In genomic region chr14:88024252-88025086, GRCh38 we compare ENCODE assay signal across 8 cellular contexts. TPM values are rescaled to one million over a fixed set of nuclear protein-coding genes. Genes with fewer than 3 reads are reported as not detected.
DNase-seq lines count a peak whose midpoint lies in the region; ATAC-seq and TF ChIP-seq lines count a peak whose summit lies in the region.
"Not testable (repeated sequence)": the region's sequence is repeated elsewhere in the genome, so short reads cannot be mapped to it uniquely, and the experiment has no call there.

No MANE protein-coding gene starts in this region.

- H3K4me2 ChIP-seq in smooth muscle cell: peak overlapping the region; percentile 44

- H4K20me1 ChIP-seq in smooth muscle cell (ENCODE audit: low read depth): not testable (repeated sequence)

- H3K9ac ChIP-seq in smooth muscle cell (ENCODE audit: low read depth): not testable (repeated sequence)

- H3K36me3 ChIP-seq in KOPT-K1 (ENCODE audit: insufficient read depth, low read length); WERI-Rb-1; mucosa of descending colon (ENCODE audit: low read depth); smooth muscle cell (ENCODE audit: low read depth): not testable (repeated sequence)

- H3K4me1 Mint-ChIP-seq in CD4-positive, alpha-beta T cell (ENCODE audit: low read depth): peaks cover 96% of the 10 kb centered on the region
- peaks cover 88% of the 10 kb centered on the region for H3K4me1 Mint-ChIP-seq in activated naive CD4-positive, alpha-beta T cell treated with anti-CD3 and anti-CD28 coated beads, Interleukin-2, amount 50 U/mL, for 24 hours

- not testable (repeated sequence) for TF ChIP-seq POLR2A in erythroblast (IDR thresholded peaks at IDR 0.05; ENCODE audit: low read length)

- H3K4me1 ChIP-seq in mucosa of descending colon (ENCODE audit: low read depth) (peaks cover 13% of the 10 kb centered on the region), smooth muscle cell (ENCODE audit: low read depth) (peaks cover 15% of the 10 kb centered on the region)

- not testable (repeated sequence) for TF ChIP-seq CTCF in CD4-positive, alpha-beta T cell (IDR thresholded peaks at IDR 0.05); WERI-Rb-1 (IDR thresholded peaks at IDR 0.05; ENCODE audit: low read depth, low read length); mucosa of descending colon (IDR thresholded peaks at IDR 0.05); smooth muscle cell (IDR thresholded peaks at IDR 0.05; ENCODE audit: borderline replicate concordance, insufficient read depth, poor library complexity, severe bottlenecking)

- intact Hi-C loops in CD4-positive, alpha-beta T cell (cut with DNase I, micrococcal nuclease): loop anchor here in 1 of 2 experiments (10.0 kb wide), 1 partner anchor 360 kb away; the partner anchor contains the start of gene SPATA7
- intact Hi-C loops in mucosa of descending colon (cut with DNase I, micrococcal nuclease): not testable (repeated sequence)

- not testable (repeated sequence) for H3K36me3 Mint-ChIP-seq in CD4-positive, alpha-beta T cell (ENCODE audit: low read depth); activated naive CD4-positive, alpha-beta T cell treated with anti-CD3 and anti-CD28 coated beads, Interleukin-2, amount 50 U/mL, for 24 hours

- not testable (repeated sequence) for ATAC-seq in CD4-positive, alpha-beta T cell (ENCODE audit: poor library complexity); mucosa of descending colon

- H3K27ac Mint-ChIP-seq in CD4-positive, alpha-beta T cell: peak overlapping the region; percentile 48
- peak overlapping the region; percentile 92 for H3K27ac Mint-ChIP-seq in activated naive CD4-positive, alpha-beta T cell treated with anti-CD3 and anti-CD28 coated beads, Interleukin-2, amount 50 U/mL, for 24 hours

- not testable (repeated sequence) for H3F3A ChIP-seq in smooth muscle cell (ENCODE audit: low read depth)

- not testable (repeated sequence) for H3K9me3 ChIP-seq in CD4-positive, alpha-beta T cell (ENCODE audit: control insufficient read depth, low read length); KOPT-K1 (ENCODE audit: insufficient read depth, low read length, poor library complexity, severe bottlenecking); WERI-Rb-1 (ENCODE audit: severe bottlenecking); mucosa of descending colon; smooth muscle cell (replicated peaks; ENCODE audit: low read depth)

- H3K79me2 ChIP-seq in smooth muscle cell (ENCODE audit: low read depth): not testable (repeated sequence)

- peak overlapping the region; percentile 66 for H2AFZ ChIP-seq in smooth muscle cell (ENCODE audit: low read depth)

- not testable (repeated sequence) for H3K9me3 Mint-ChIP-seq in CD4-positive, alpha-beta T cell; activated naive CD4-positive, alpha-beta T cell treated with anti-CD3 and anti-CD28 coated beads, Interleukin-2, amount 50 U/mL, for 24 hours

- POLR2A ChIA-PET in CD4-positive, alpha-beta T cell (lab: Charles Lee): not testable (repeated sequence)

- 24% methylated on average over 11 of the region's 11 CpGs for WGBS in smooth muscle cell (ENCODE audit: low lambda C conversion rate)

- H3K4me3 Mint-ChIP-seq in CD4-positive, alpha-beta T cell; activated naive CD4-positive, alpha-beta T cell treated with anti-CD3 and anti-CD28 coated beads, Interleukin-2, amount 50 U/mL, for 24 hours: not testable (repeated sequence)

- not testable (repeated sequence) for DNase-seq in CD4-positive, alpha-beta T cell; smooth muscle cell (lab: John Stamatoyannopoulos, UW; ENCODE audit: unreplicated experiment)
- peak; percentile 81 for DNase-seq in OCI-M1 (lab: John Stamatoyannopoulos, UW)
- DNase-seq in WERI-Rb-1: peak; percentile 73
- peak; percentile 58 to 90 for DNase-seq in erythroblast (lab: John Stamatoyannopoulos, UW)
- DNase-seq in mucosa of descending colon: peak in 2 of 3 donors; percentile 17 to 27

- H3K4me3 ChIP-seq in WERI-Rb-1 (ENCODE audit: low read depth, low read length): peak overlapping the region; percentile 32
- H3K4me3 ChIP-seq in mucosa of descending colon: not testable (repeated sequence)
- H3K4me3 ChIP-seq in smooth muscle cell: peak overlapping the region; percentile 6

- H3K27me3 ChIP-seq in CD4-positive, alpha-beta T cell (ENCODE audit: control insufficient read depth, insufficient read depth, low read length); WERI-Rb-1 (ENCODE audit: insufficient read depth, low read depth, severe bottlenecking); smooth muscle cell (ENCODE audit: low read depth): not testable (repeated sequence)

- CTCF ChIA-PET in CD4-positive, alpha-beta T cell (lab: Charles Lee): not testable (repeated sequence)

- H3K27me3 Mint-ChIP-seq in CD4-positive, alpha-beta T cell; activated naive CD4-positive, alpha-beta T cell treated with anti-CD3 and anti-CD28 coated beads, Interleukin-2, amount 50 U/mL, for 24 hours: not testable (repeated sequence)

- H3K27ac ChIP-seq in CD4-positive, alpha-beta T cell (ENCODE audit: low read depth, low read length); smooth muscle cell (ENCODE audit: low read depth): not testable (repeated sequence)
- H3K27ac ChIP-seq in KOPT-K1 (ENCODE audit: low read depth, low read length, poor library complexity, severe bottlenecking) (peak overlapping the region; percentile 56), WERI-Rb-1 (peak overlapping the region; percentile 81)

RNA-seq across cellular contexts. Expression of gene GPR65, which starts 19.5 kb away (rescaled TPM):
- 10 to 100 TPM; 10.5 to 10.7 TPM for total RNA-seq in CD4-positive, alpha-beta T cell
- total RNA-seq in mucosa of descending colon (1 to 10 TPM in 2 of 3 donors, under 1 TPM in 1; 0.41 to 1.6 (median 1.6) TPM), smooth muscle cell (0.04 TPM in 1 of 2 replicates, not detected in the other)
- 0.09 TPM in 1 of 2 replicates, not detected in the other for polyA plus RNA-seq in smooth muscle cell

RNA-seq across cellular contexts. Expression of gene GALC, which starts 31.5 kb away (rescaled TPM):
- total RNA-seq in CD4-positive, alpha-beta T cell: 10 to 100 TPM; 14.7 to 14.9 TPM
- total RNA-seq in mucosa of descending colon (10 to 100 TPM; 21.2 to 29.8 (median 24.3) TPM), smooth muscle cell (31.0 and 34.6 TPM in 2 replicates)
- polyA plus RNA-seq in smooth muscle cell: 11.6 and 18.6 TPM in 2 replicates

Comparison
In these comparisons a context has a peak if more than half of its experiments do, and no peak if none do; other contexts are left out.
1. RNA of gene GPR65, which starts 19.5 kb away (total RNA-seq): 10.5 to 10.7 TPM in CD4-positive, alpha-beta T cell; 0.41 to 1.6 TPM in mucosa of descending colon and 0.04 TPM in smooth muscle cell; every median in the first group is over 4 times any median in the second.